In the genomic region with DNA sequence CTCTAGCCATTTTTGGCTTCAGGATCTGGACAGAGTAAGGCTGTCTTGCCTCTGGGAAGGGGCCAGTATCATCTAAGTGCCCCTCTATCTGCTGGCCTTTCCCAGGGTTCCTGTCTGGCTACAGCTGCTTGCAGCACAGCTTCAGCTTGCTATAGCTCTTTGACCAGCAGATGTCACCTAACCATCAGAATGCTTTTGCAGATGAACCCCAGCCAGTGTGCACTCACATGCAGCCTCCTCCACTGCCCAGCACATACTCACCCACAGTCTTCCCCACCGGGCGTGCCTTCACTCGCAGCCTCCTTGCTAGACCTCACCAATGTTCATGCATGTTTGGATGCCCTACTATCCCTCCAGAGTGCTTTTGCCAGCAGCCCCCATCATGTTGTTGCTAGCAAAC, we compare ENCODE assay signal across 13 cellular contexts.
DNase-seq lines count a peak whose midpoint lies in the region; ATAC-seq and TF ChIP-seq lines count a peak whose summit lies in the region.
"Had no signal": no experiment of that assay in that cellular context is flagged by ENCODE, and none has a peak within 500 bp of the region (broad histone marks: within the 10 kb centered on the region; RNA-seq: fewer than 3 reads in every experiment).

No MANE protein-coding gene starts in this region.

- no peak overlapping the region for H3K4me3 ChIP-seq in mammary epithelial cell (replicated peaks in 1 of 3; ENCODE audit: insufficient read depth in 1 of 3, low read depth in 2 of 3, low read length in 3 of 3)
- no peak overlapping the region for H3K4me3 ChIP-seq in neural progenitor cell
- H3K4me3 ChIP-seq: ovary, stomach had no signal

- H3K9me3 ChIP-seq in mammary epithelial cell (replicated peaks; ENCODE audit: insufficient read depth, low read length) (no peaks in the 10 kb centered on the region), neural progenitor cell (ENCODE audit: low read depth) (no peaks in the 10 kb centered on the region)
- H3K9me3 ChIP-seq: ovary, stomach had no signal

- H3K27me3 ChIP-seq in mammary epithelial cell (ENCODE audit: insufficient read depth, low read length): no peaks in the 10 kb centered on the region
- no peaks in the 10 kb centered on the region for H3K27me3 ChIP-seq in neural progenitor cell
- H3K27me3 ChIP-seq: ovary, stomach had no signal

- no peaks in the 10 kb centered on the region for H3K4me1 ChIP-seq in mammary epithelial cell (ENCODE audit: insufficient read depth, low read length)
- H3K4me1 ChIP-seq in neural progenitor cell: no peaks in the 10 kb centered on the region
- H3K4me1 ChIP-seq: stomach had no signal

- 83% methylated on average over 2 of the region's 3 CpGs for WGBS in mammary epithelial cell (ENCODE audit: low coverage, missing lambda C conversion rate)

- dilution Hi-C loops in mammary epithelial cell (cut with HindIII; ENCODE audit: low sequenced_read_pairs): no loop called here

- H3K27ac ChIP-seq in mammary epithelial cell (ENCODE audit: insufficient read depth, low read depth, low read length) (no peak overlapping the region), neural progenitor cell (no peak overlapping the region)
- H3K27ac ChIP-seq: ovary, stomach had no signal

- H3K9ac ChIP-seq in mammary epithelial cell (ENCODE audit: insufficient read depth, low read length) (no peak overlapping the region), neural progenitor cell (no peak overlapping the region)

- H3K4me2 ChIP-seq in mammary epithelial cell (ENCODE audit: insufficient read depth, low read depth, low read length) (no peak overlapping the region), neural progenitor cell (no peak overlapping the region)

- DNase-seq in NCI-H1417 (lab: John Stamatoyannopoulos, UW) (peak in 2 of 3 experiments; percentile 14 to 38), NCI-H1417 treated with DMSO at 0.1 percent for 48 hours (lab: John Stamatoyannopoulos, UW) (no peak), NCI-H226 (peak; percentile 17), mammary epithelial cell (peak; percentile 3), neural progenitor cell (ENCODE audit: low spot score) (peak; percentile 51), superior temporal gyrus (ENCODE audit: extremely low spot score) (no peak), CD1c-positive myeloid dendritic cell (ENCODE audit: extremely low spot score) (no peak)
- DNase-seq: anterior cingulate cortex, NCI-H2107, ovary, stomach had no signal

- H3K4me1 Mint-ChIP-seq in neural progenitor cell: no peaks in the 10 kb centered on the region

- in situ Hi-C loops in mammary epithelial cell (cut with MboI; ENCODE audit: low sequenced_read_pairs in 2 of 2): no loop called here

- no peak overlapping the region for H3K4me3 Mint-ChIP-seq in neural progenitor cell

- H2AFZ ChIP-seq in mammary epithelial cell (ENCODE audit: low read depth, low read length): no peak overlapping the region
- H2AFZ ChIP-seq in neural progenitor cell (replicated peaks): peak overlapping the region; percentile 54

- H3K27me3 Mint-ChIP-seq in neural progenitor cell (ENCODE audit: insufficient read depth, low read depth): no peaks in the 10 kb centered on the region

- BruUV-seq in mammary epithelial cell (replicated peaks; lab: Mats Ljungman, UMichigan): no TSS peak

- TF ChIP-seq CTCF in mammary epithelial cell (conservative IDR thresholded peaks at IDR 0.05 in 1 of 2, IDR thresholded peaks at IDR 0.05 in 1 of 2; ENCODE audit: extremely low read depth in 1 of 2, insufficient read depth in 1 of 2, low read depth in 1 of 2, low read length in 2 of 2): peak; percentile 15 to 41
- TF ChIP-seq CTCF in neural progenitor cell (IDR thresholded peaks at IDR 0.05): peak; percentile 42

- no peaks in the 10 kb centered on the region for H3F3A ChIP-seq in neural progenitor cell (ENCODE audit: low read depth)

- H3K36me3 Mint-ChIP-seq in neural progenitor cell: no peaks in the 10 kb centered on the region

- no peak overlapping the region for H3K27ac Mint-ChIP-seq in neural progenitor cell

- no peaks in the 10 kb centered on the region for H4K20me1 ChIP-seq in mammary epithelial cell (ENCODE audit: insufficient read depth, low read length)
- H4K20me1 ChIP-seq in neural progenitor cell (ENCODE audit: low read depth): no peaks in the 10 kb centered on the region

- no peak for ATAC-seq in GM21528 (IDR thresholded peaks at IDR 0.05; ENCODE audit: low FRiP score, unreplicated experiment)
- ATAC-seq: esophagus mucosa had no signal

- no peaks in the 10 kb centered on the region for H3K9me3 Mint-ChIP-seq in neural progenitor cell

- CTCF ChIA-PET in mammary epithelial cell (lab: Charles Lee; ENCODE audit: low non-redundant PET): interaction anchor here (0.5 to 0.7 kb wide), 3 partner anchors 57 to 772 kb away, joined by 3 to 9 read pairs (median 3); no protein-coding TSS in a partner anchor

- H3K79me2 ChIP-seq in mammary epithelial cell (ENCODE audit: insufficient read depth, low read length): no peaks in the 10 kb centered on the region
- H3K79me2 ChIP-seq in neural progenitor cell (ENCODE audit: low read depth): no peaks in the 10 kb centered on the region

- intact Hi-C loops in mammary epithelial cell (cut with micrococcal nuclease): loop anchor here (1.0 to 10.0 kb wide), 2 partner anchors 616 to 665 kb away; no protein-coding TSS in a partner anchor

- H3K36me3 ChIP-seq in mammary epithelial cell (ENCODE audit: insufficient read depth, low read length): no peaks in the 10 kb centered on the region
- H3K36me3 ChIP-seq in neural progenitor cell: no peaks in the 10 kb centered on the region
- H3K36me3 ChIP-seq: ovary, stomach had no signal

Comparison
In these comparisons a context has a peak if more than half of its experiments do, and no peak if none do; other contexts are left out.
1. DNase-seq: peak in NCI-H1417 (2 of 3), NCI-H226 (single experiment), mammary epithelial cell (single experiment) and neural progenitor cell (single experiment); none in NCI-H1417 treated with DMSO at 0.1 percent for 48 hours (single experiment), superior temporal gyrus (single experiment) and CD1c-positive myeloid dendritic cell (single experiment).